8 cellular contexts compared by ENCODE assay signal in genomic region chr18:21703241-21703820, GRCh38. TPM values are rescaled to one million over a fixed set of nuclear protein-coding genes. Genes with fewer than 3 reads are reported as not detected.
DNase-seq lines count a peak whose midpoint lies in the region; ATAC-seq and TF ChIP-seq lines count a peak whose summit lies in the region.

No MANE protein-coding gene starts in this region.

- peak overlapping the region; percentile 94 to 98 for H3K4me3 ChIP-seq in ascending aorta

- in situ Hi-C loops in ACHN (cut with HindIII; ENCODE audit: low pct_ligation_motif_present, low pct_unique_long_range_greater_than_20kb, low sequenced_read_pairs): no loop called here

- no peaks in the 10 kb centered on the region for H3K9me3 ChIP-seq in ascending aorta

- no peak for TF ChIP-seq CTCF in ascending aorta (IDR thresholded peaks at IDR 0.05)

- no peaks in the 10 kb centered on the region for H3K27me3 ChIP-seq in ascending aorta

- ATAC-seq in GM18907 (IDR thresholded peaks at IDR 0.05; ENCODE audit: unreplicated experiment) (peak; percentile 19), left colon (peak; percentile 39)

- DNase-seq in ACHN: peak; percentile 5
- DNase-seq in NCI-H345 treated with DMSO at 0.1 percent for 48 hours (lab: John Stamatoyannopoulos, UW; ENCODE audit: unreplicated experiment): peak; percentile 17
- no peak for DNase-seq in ascending aorta (ENCODE audit: low spot score in 2 of 2)
- DNase-seq in left colon: peak; percentile 73 to 79
- DNase-seq in stimulated activated naive CD4-positive, alpha-beta T cell (lab: John Stamatoyannopoulos, UW): peak in 4 of 6 experiments; percentile 21 to 70 (median 52)
- no peak for DNase-seq in cerebellar nuclear complex (lab: John Stamatoyannopoulos, UW)
- DNase-seq in NCI-H1694 (lab: John Stamatoyannopoulos, UW): no peak

- intact Hi-C loops in ascending aorta (cut with DNase I) (loop anchor here (10.0 kb wide), 2 partner anchors 101 to 461 kb away; partner anchors contain the start of gene GATA6), left colon (cut with DNase I, micrococcal nuclease) (loop anchor here in 1 of 2 donors (10.0 kb wide), 1 partner anchor 89 kb away; the partner anchor contains the start of gene SNRPD1)

- H3K27ac ChIP-seq in ascending aorta: peak overlapping the region; percentile 96 to 97

- H3K4me1 ChIP-seq in ascending aorta: peaks cover 0 to 2% of the 10 kb centered on the region in 2 donors

- H3K36me3 ChIP-seq in ascending aorta: peaks cover 0 to 10% of the 10 kb centered on the region in 2 donors

RNA-seq across cellular contexts. Expression of gene ABHD3, which starts 1.2 kb away (rescaled TPM):
- total RNA-seq in ascending aorta: 9.6 TPM
- 100 to 1,000 TPM; 131 TPM for total RNA-seq in left colon

RNA-seq across cellular contexts. Expression of gene MIB1, which starts 37.3 kb away (rescaled TPM):
- 11.0 TPM for total RNA-seq in ascending aorta
- total RNA-seq in left colon: 10 to 100 TPM; 27.3 to 31.9 TPM

Comparison
In these comparisons a context has a peak if more than half of its experiments do, and no peak if none do; other contexts are left out.
1. DNase-seq: peak in ACHN (single experiment), NCI-H345 treated with DMSO at 0.1 percent for 48 hours (single experiment), left colon (2 of 2) and stimulated activated naive CD4-positive, alpha-beta T cell (4 of 6); none in ascending aorta (0 of 2), cerebellar nuclear complex (0 of 2) and NCI-H1694 (single experiment).
2. RNA of gene ABHD3, which starts 1.2 kb away (total RNA-seq): 131 TPM in left colon; 9.6 TPM in ascending aorta (single experiment); every median in the first group is over 10 times any median in the second.